Comparison of ENCODE assay signal across 26 cellular contexts in the genomic region with DNA sequence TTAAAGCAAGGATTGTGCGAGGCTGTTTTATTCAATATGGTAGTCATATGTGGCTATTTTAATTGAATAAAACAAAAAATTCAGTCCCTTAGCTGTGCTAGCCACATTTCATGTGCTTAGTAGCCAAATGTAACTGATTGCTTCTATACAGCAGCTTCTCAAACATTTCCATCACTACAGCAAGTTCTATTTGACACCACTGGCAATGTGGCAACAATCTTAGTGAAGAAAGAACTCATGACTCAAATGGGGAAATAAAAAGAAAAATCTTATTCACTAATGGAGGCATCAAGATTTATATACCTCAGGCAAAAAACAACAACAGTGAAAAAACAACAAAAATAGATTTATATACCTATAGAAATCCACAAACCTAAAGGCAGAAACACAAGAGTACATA.
"Had no signal": no experiment of that assay in that cellular context is flagged by ENCODE, and none has a peak within 500 bp of the region (broad histone marks: within the 10 kb centered on the region; RNA-seq: fewer than 3 reads in every experiment).

No MANE protein-coding gene starts in this region.

- H3K4me1 Mint-ChIP-seq: activated T-helper 17 cell treated with anti-CD3 and anti-CD28 coated beads, Interleukin-2, amount 50 U/mL, for 72 hours had no signal

- H3K27me3 Mint-ChIP-seq: activated CD4-positive, alpha-beta memory T cell treated with anti-CD3 and anti-CD28 coated beads, Interleukin-2, amount 10 ng/mL, durations not matched to agents 7 days and 5 days; activated CD4-positive, alpha-beta T cell treated with anti-CD3 and anti-CD28 coated beads, Interleukin-2, amount 10 ng/mL, durations not matched to agents 24 days and 14 days; activated naive CD8-positive, alpha-beta T cell treated with anti-CD3 and anti-CD28 coated beads, Interleukin-2, amount 50 U/mL, for 24 hours; activated T-helper 17 cell treated with anti-CD3 and anti-CD28 coated beads, Interleukin-2, amount 50 U/mL, for 72 hours; central memory CD8-positive, alpha-beta T cell; dendritic cell treated with granulocyte-macrophage colony-stimulating factor and Interleukin-4, amounts not matched to agents 40 ng/mL and 50 ng/mL, for 4 days; progenitor cell of endocrine pancreas had no signal

- H3K27ac ChIP-seq: epithelial cell of prostate, esophagus squamous epithelium, ovary, right atrium auricular region, tibial nerve, WERI-Rb-1 had no signal

- H3K9me3 ChIP-seq: esophagus squamous epithelium, gastrocnemius medialis, ovary, right atrium auricular region, tibial nerve had no signal

- H3K9me3 Mint-ChIP-seq: activated CD4-positive, alpha-beta T cell treated with anti-CD3 and anti-CD28 coated beads, Interleukin-2, amount 10 ng/mL, durations not matched to agents 24 days and 14 days; activated T-cell treated with anti-CD3 and anti-CD28 coated beads, Interleukin-2, amount 50 U/mL, for 4 hours; activated T-helper 17 cell treated with anti-CD3 and anti-CD28 coated beads, Interleukin-2, amount 50 U/mL, for 72 hours; central memory CD8-positive, alpha-beta T cell; dendritic cell treated with granulocyte-macrophage colony-stimulating factor and Interleukin-4, amounts not matched to agents 40 ng/mL and 50 ng/mL, for 4 days; endodermal cell had no signal

- H3K27ac Mint-ChIP-seq: activated CD4-positive, alpha-beta memory T cell treated with anti-CD3 and anti-CD28 coated beads, Interleukin-2, amount 10 ng/mL, durations not matched to agents 7 days and 5 days; activated CD4-positive, alpha-beta T cell treated with anti-CD3 and anti-CD28 coated beads, Interleukin-2, amount 10 ng/mL, durations not matched to agents 24 days and 14 days; activated naive CD8-positive, alpha-beta T cell treated with anti-CD3 and anti-CD28 coated beads, Interleukin-2, amount 50 U/mL, for 24 hours; activated T-helper 17 cell treated with anti-CD3 and anti-CD28 coated beads, Interleukin-2, amount 50 U/mL, for 72 hours; dendritic cell treated with granulocyte-macrophage colony-stimulating factor and Interleukin-4, amounts not matched to agents 40 ng/mL and 50 ng/mL, for 4 days; endodermal cell; progenitor cell of endocrine pancreas had no signal

- DNase-seq: activated CD4-positive, alpha-beta memory T cell treated with anti-CD3 and anti-CD28 coated beads, Interleukin-2, amount 10 ng/mL, durations not matched to agents 7 days and 5 days; activated CD4-positive, alpha-beta T cell treated with anti-CD3 and anti-CD28 coated beads, Interleukin-2, amount 10 ng/mL, durations not matched to agents 24 days and 14 days; activated CD8-positive, alpha-beta memory T cell treated with anti-CD3 and anti-CD28 coated beads, Interleukin-2, amount 50 U/mL, for 48 hours; activated gamma-delta T cell treated with Interleukin-2 at 50 U/mL for 16 hours; activated naive CD4-positive, alpha-beta T cell treated with anti-CD3 and anti-CD28 coated beads, Interleukin-2, amount 50 U/mL, for 16 hours; activated naive CD8-positive, alpha-beta T cell treated with anti-CD3 and anti-CD28 coated beads, Interleukin-2, amount 50 U/mL, for 24 hours; activated T-cell treated with anti-CD3 and anti-CD28 coated beads, Interleukin-2, amount 50 U/mL, for 4 hours; anterior cingulate cortex; endodermal cell; esophagus squamous epithelium; gastrocnemius medialis; glutamatergic neuron; left colon; mammary epithelial cell; ovary; stimulated activated CD4-positive, alpha-beta T cell treated with anti-CD3 and anti-CD28 coated beads, Interleukin-2, amount 100 ng/mL, for 48 hours; stimulated activated naive CD4-positive, alpha-beta T cell treated with Interleukin-2 at 50 U/mL for 16 hours; WERI-Rb-1 had no signal

- H3K27me3 ChIP-seq: esophagus squamous epithelium, gastrocnemius medialis, ovary, right atrium auricular region, tibial nerve had no signal

- H3K36me3 ChIP-seq: ovary had no signal

- H3K4me3 Mint-ChIP-seq: activated CD4-positive, alpha-beta memory T cell treated with anti-CD3 and anti-CD28 coated beads, Interleukin-2, amount 10 ng/mL, durations not matched to agents 7 days and 5 days; activated CD4-positive, alpha-beta T cell treated with anti-CD3 and anti-CD28 coated beads, Interleukin-2, amount 10 ng/mL, durations not matched to agents 24 days and 14 days; activated naive CD8-positive, alpha-beta T cell treated with anti-CD3 and anti-CD28 coated beads, Interleukin-2, amount 50 U/mL, for 24 hours; activated T-cell treated with anti-CD3 and anti-CD28 coated beads, Interleukin-2, amount 50 U/mL, for 4 hours; activated T-helper 17 cell treated with anti-CD3 and anti-CD28 coated beads, Interleukin-2, amount 50 U/mL, for 72 hours; central memory CD8-positive, alpha-beta T cell; dendritic cell treated with granulocyte-macrophage colony-stimulating factor and Interleukin-4, amounts not matched to agents 40 ng/mL and 50 ng/mL, for 4 days; endodermal cell had no signal

- H3K4me3 ChIP-seq: esophagus squamous epithelium, gastrocnemius medialis, ovary, right atrium auricular region, tibial nerve had no signal

- ATAC-seq: activated CD4-positive, CD25-positive, alpha-beta regulatory T cell treated with anti-CD3 and anti-CD28 coated beads, Interleukin-2, amount 50 U/mL, for 24 hours; activated naive CD8-positive, alpha-beta T cell treated with anti-CD3 and anti-CD28 coated beads, Interleukin-2, amount 50 U/mL, for 24 hours; activated T-cell treated with anti-CD3 and anti-CD28 coated beads, Interleukin-2, amount 50 U/mL, for 4 hours; activated T-helper 17 cell treated with anti-CD3 and anti-CD28 coated beads, Interleukin-2, amount 50 U/mL, for 72 hours; gastrocnemius medialis; left colon had no signal
